ENCODE assay signal across 1 cellular context in the genomic region with DNA sequence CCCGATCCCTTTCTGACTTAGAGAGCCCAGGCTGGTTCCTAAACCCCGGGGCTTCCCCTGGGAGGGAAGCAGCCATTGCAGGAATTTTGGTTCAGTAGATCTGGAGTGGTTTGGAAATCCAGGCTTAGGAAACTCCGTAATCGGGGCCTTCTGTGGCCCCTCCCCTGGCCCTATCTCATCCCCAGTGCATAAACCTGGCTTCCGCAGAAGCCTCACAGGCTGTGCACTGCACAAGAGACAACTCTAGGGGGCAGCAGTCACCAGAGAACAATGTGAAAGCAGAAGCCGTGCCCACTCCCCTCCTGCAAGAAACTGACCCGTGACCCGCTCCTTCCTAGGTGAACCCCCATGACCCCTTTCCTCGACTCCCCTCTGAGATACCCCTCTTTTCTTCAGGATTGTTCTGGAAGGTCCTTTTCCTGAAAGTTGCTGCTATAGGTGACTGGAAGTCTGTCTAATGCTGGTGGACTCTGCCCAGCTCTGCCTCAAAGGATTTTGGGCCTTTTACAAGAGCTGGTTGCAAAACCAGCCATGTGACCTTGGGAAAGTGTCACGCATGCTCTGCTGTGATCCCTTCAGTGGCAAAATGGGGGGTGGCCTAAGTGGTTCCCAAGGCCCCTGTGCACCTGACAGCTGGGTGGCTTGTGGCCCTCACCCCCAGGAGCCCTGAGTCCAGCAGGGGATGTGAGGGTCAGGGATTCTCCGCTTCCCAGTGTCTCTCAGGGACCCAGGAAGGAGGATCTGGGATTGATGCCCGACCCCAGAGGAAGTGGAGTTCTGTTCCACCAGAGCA.
TF ChIP-seq lines count a peak whose summit lies in the region.

No MANE protein-coding gene starts in this region.

TF ChIP-seq in GM12878, 131 proteins besides CTCF, POLR2A, EP300 and RAD21:
- TF ChIP-seq EZH2 (IDR thresholded peaks at IDR 0.05; ENCODE audit: borderline replicate concordance, control insufficient read depth, low read depth, low read length) (no peak), SMC3 (IDR thresholded peaks at IDR 0.05; ENCODE audit: borderline replicate concordance, low read length) (peak; percentile 49; the same call in 1 of the 2 replicates), NR2F1 (conservative IDR thresholded peaks at IDR 0.05) (0 out of 2 replicates have a peak, but pooled peaks have one; percentile 21)
